Comparison of ENCODE assay signal across 9 cellular contexts in genomic region chr4:24557036-24558022, GRCh38. TPM values are rescaled to one million over a fixed set of nuclear protein-coding genes. Genes with fewer than 3 reads are reported as not detected.
DNase-seq lines count a peak whose midpoint lies in the region; ATAC-seq and TF ChIP-seq lines count a peak whose summit lies in the region.
"Had no signal": no experiment of that assay in that cellular context is flagged by ENCODE, and none has a peak within 500 bp of the region (broad histone marks: within the 10 kb centered on the region; RNA-seq: fewer than 3 reads in every experiment).

No MANE protein-coding gene starts in this region.

- POLR2A ChIA-PET in activated CD4-positive, alpha-beta memory T cell treated with anti-CD3 and anti-CD28 coated beads, Interleukin-2, amount 10 ng/mL, durations not matched to agents 7 days and 5 days (lab: Charles Lee), result interaction anchor here (0.9 to 1.8 kb wide), 2 partner anchors 11 to 25 kb away, joined by 3 to 5 read pairs; no protein-coding TSS in a partner anchor

- no peak for TF ChIP-seq CTCF in CD14-positive monocyte (IDR thresholded peaks at IDR 0.05)
- TF ChIP-seq CTCF in hepatocyte (IDR thresholded peaks at IDR 0.05; ENCODE audit: poor library complexity), result no peak
- no peak for TF ChIP-seq CTCF in GM10266 (IDR thresholded peaks at IDR 0.05; ENCODE audit: control insufficient read depth, insufficient read depth, low read depth, missing control alignments)
- no peak for TF ChIP-seq CTCF in coronary artery (IDR thresholded peaks at IDR 0.05)

- H3K27me3 Mint-ChIP-seq in CD14-positive monocyte (ENCODE audit: low read depth in 3 of 3), result no peaks in the 10 kb centered on the region
- H3K27me3 Mint-ChIP-seq in activated CD4-positive, alpha-beta memory T cell treated with anti-CD3 and anti-CD28 coated beads, Interleukin-2, amount 10 ng/mL, durations not matched to agents 7 days and 5 days, result no peaks in the 10 kb centered on the region

- H3K9me2 ChIP-seq in hepatocyte (replicated peaks; ENCODE audit: insufficient read depth), result no peaks in the 10 kb centered on the region

- no peak overlapping the region for H2AFZ ChIP-seq in hepatocyte

- intact Hi-C loops in CD14-positive monocyte (cut with micrococcal nuclease), result no loop called here

- peaks cover 12% of the 10 kb centered on the region for H3K4me1 ChIP-seq in hepatocyte (ENCODE audit: insufficient read depth)

- H4K20me1 ChIP-seq in hepatocyte (ENCODE audit: insufficient read depth, poor library complexity, severe bottlenecking), result peaks cover 86% of the 10 kb centered on the region

- H3K27ac ChIP-seq in hepatocyte, result peak overlapping the region; percentile 25
- no peak overlapping the region for H3K27ac ChIP-seq in coronary artery

- no peaks in the 10 kb centered on the region for H3K36me3 ChIP-seq in hepatocyte (replicated peaks; ENCODE audit: insufficient read depth, low read depth)

- H3K4me1 Mint-ChIP-seq in CD14-positive monocyte, result peaks cover 21% of the 10 kb centered on the region
- H3K4me1 Mint-ChIP-seq in activated CD4-positive, alpha-beta memory T cell treated with anti-CD3 and anti-CD28 coated beads, Interleukin-2, amount 10 ng/mL, durations not matched to agents 7 days and 5 days, result peaks cover 64% of the 10 kb centered on the region

- DNase-seq in CD14-positive monocyte (ENCODE audit: low spot score) (no peak), HCEC 1CT (peak; percentile 15), hepatocyte (ENCODE audit: low spot score) (peak; percentile 12), GM10266 (ENCODE audit: extremely low spot score) (no peak), coronary artery (ENCODE audit: low spot score) (no peak)
- DNase-seq in activated CD4-positive, alpha-beta memory T cell treated with anti-CD3 and anti-CD28 coated beads, Interleukin-2, amount 10 ng/mL, durations not matched to agents 7 days and 5 days, result no peak
- DNase-seq: GOT3 had no signal

- H3K4me3 Mint-ChIP-seq in CD14-positive monocyte, result no peak overlapping the region
- H3K4me3 Mint-ChIP-seq in activated CD4-positive, alpha-beta memory T cell treated with anti-CD3 and anti-CD28 coated beads, Interleukin-2, amount 10 ng/mL, durations not matched to agents 7 days and 5 days, result no peak overlapping the region

- H3K4me3 ChIP-seq in hepatocyte (no peak overlapping the region), coronary artery (no peak overlapping the region)

- no peaks in the 10 kb centered on the region for H3K9me3 ChIP-seq in hepatocyte (ENCODE audit: low read depth)

- no peaks in the 10 kb centered on the region for H3K27me3 ChIP-seq in hepatocyte

- H3K36me3 Mint-ChIP-seq in CD14-positive monocyte, result peaks cover 37 to 56% of the 10 kb centered on the region in 2 donors
- H3K36me3 Mint-ChIP-seq in activated CD4-positive, alpha-beta memory T cell treated with anti-CD3 and anti-CD28 coated beads, Interleukin-2, amount 10 ng/mL, durations not matched to agents 7 days and 5 days (ENCODE audit: low read depth), result peaks cover 65% of the 10 kb centered on the region

- H3K9me3 Mint-ChIP-seq in CD14-positive monocyte, result peaks cover 0 to 2% (median 0%) of the 10 kb centered on the region in 7 donors
- peaks cover 2% of the 10 kb centered on the region for H3K9me3 Mint-ChIP-seq in activated CD4-positive, alpha-beta memory T cell treated with anti-CD3 and anti-CD28 coated beads, Interleukin-2, amount 10 ng/mL, durations not matched to agents 7 days and 5 days

- CTCF ChIA-PET in activated CD4-positive, alpha-beta memory T cell treated with anti-CD3 and anti-CD28 coated beads, Interleukin-2, amount 10 ng/mL, durations not matched to agents 7 days and 5 days (lab: Charles Lee), result interaction anchor here (0.8 to 1.6 kb wide), 2 partner anchors 19 to 27 kb away, joined by 3 to 6 read pairs; partner anchors contain the start of gene DHX15

- no peak overlapping the region for H3K4me2 ChIP-seq in hepatocyte

- WGBS in hepatocyte (ENCODE audit: low lambda C conversion rate, missing lambda C conversion rate), result 67% methylated on average over 8 of the region's 8 CpGs

- no peak for ATAC-seq in GM19397 (IDR thresholded peaks at IDR 0.05; ENCODE audit: unreplicated experiment)
- no peak for ATAC-seq in HG02885 (IDR thresholded peaks at IDR 0.05; ENCODE audit: poor library complexity, unreplicated experiment)

- peaks cover 100% of the 10 kb centered on the region for H3K79me2 ChIP-seq in hepatocyte

- peak overlapping the region in 4 of 7 donors; percentile 10 to 83 (median 41) for H3K27ac Mint-ChIP-seq in CD14-positive monocyte
- H3K27ac Mint-ChIP-seq in activated CD4-positive, alpha-beta memory T cell treated with anti-CD3 and anti-CD28 coated beads, Interleukin-2, amount 10 ng/mL, durations not matched to agents 7 days and 5 days, result peak overlapping the region; percentile 32

RNA-seq across cellular contexts. Expression of gene DHX15, which starts 27.0 kb away (rescaled TPM):
- polyA plus RNA-seq in CD14-positive monocyte (10 to 100 TPM; 27.2 to 37.5 TPM), hepatocyte (88.1 and 88.4 TPM in 2 replicates)
- 100 to 1,000 TPM; 150 TPM for total RNA-seq in activated CD4-positive, alpha-beta memory T cell treated with anti-CD3 and anti-CD28 coated beads, Interleukin-2, amount 10 ng/mL, durations not matched to agents 7 days and 5 days
- 180 and 188 TPM in 2 replicates for total RNA-seq in hepatocyte

Comparison
In these comparisons a context has a peak if more than half of its experiments do, and no peak if none do; other contexts are left out.
1. DNase-seq: peak in HCEC 1CT (single experiment) and hepatocyte (single experiment); none in CD14-positive monocyte (single experiment), activated CD4-positive, alpha-beta memory T cell treated with anti-CD3 and anti-CD28 coated beads, Interleukin-2, amount 10 ng/mL, durations not matched to agents 7 days and 5 days (single experiment), GM10266 (single experiment) and coronary artery (single experiment).